Comparison of ENCODE assay signal across 7 cellular contexts in genomic region chr7:131903315-131903714, GRCh38.
"Had no signal": no experiment of that assay in that cellular context is flagged by ENCODE, and none has a peak within 500 bp of the region (broad histone marks: within the 10 kb centered on the region; RNA-seq: fewer than 3 reads in every experiment).

No MANE protein-coding gene starts in this region.

- DNase-seq: GDM1, GF-D8 had no signal

- H3K4me3 ChIP-seq: GM12878 had no signal

- FAIRE-seq: GM12878, GM12891, GM12892, GM18507, GM19239 had no signal

- ATAC-seq: GM12878 had no signal
